8 cellular contexts compared by ENCODE assay signal in the genomic region with DNA sequence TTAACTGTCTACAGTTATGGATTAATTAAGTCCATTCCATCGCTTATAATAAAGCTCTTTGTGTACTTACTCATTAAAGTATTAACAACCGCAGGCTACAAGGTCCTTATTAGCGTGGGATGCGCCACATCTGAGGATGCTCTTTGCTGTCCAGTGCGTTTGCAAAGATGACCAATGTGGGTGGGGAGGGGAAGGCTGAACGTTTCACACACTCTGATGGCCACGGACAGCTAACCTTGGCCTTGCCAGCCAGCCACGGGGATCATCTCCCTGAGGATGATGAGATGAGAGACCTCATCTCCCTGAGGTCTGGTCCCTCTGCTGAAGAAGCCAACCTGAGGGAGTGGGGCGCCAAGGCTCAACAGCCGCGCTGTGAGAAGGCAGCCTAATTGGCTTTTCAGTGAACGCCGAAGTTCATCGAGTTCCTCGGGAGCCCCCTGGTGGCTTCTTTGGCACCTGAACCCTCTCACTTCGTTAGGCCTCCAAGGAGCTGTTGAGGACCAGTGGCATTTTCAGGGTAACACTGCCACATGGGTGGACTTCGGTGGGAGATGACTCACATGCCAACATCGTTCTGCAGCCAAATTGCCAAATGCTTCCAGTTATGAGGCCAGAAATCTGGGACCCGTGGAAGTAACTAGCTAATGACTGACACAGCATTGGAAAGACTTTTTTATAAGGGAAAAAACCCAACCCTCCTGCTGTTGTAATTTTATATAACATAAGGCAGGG.
A peak's percentile ranks its signal among the peaks of the same experiment; 100 is the strongest.
DNase-seq lines count a peak whose midpoint lies in the region; ATAC-seq and TF ChIP-seq lines count a peak whose summit lies in the region.

No MANE protein-coding gene starts in this region.

- CTCF ChIA-PET in HEK293 (lab: Yijun Ruan, JAX) = interaction anchor here (0.6 to 5.8 kb wide), 45 partner anchors 8 to 568 kb away, joined by 3 to 206 read pairs (median 4); no protein-coding TSS in a partner anchor

- no peaks in the 10 kb centered on the region for H3K4me1 Mint-ChIP-seq in T-helper 2 cell treated with Interferon-gamma antibody and Interleukin-4, amounts not matched to agents 5 μg/mL and 100 μg/mL, for 36 hours (ENCODE audit: low read depth)

- POLR2A ChIA-PET in HEK293 (lab: Yijun Ruan, JAX) = interaction anchor here (0.6 to 1.3 kb wide), 3 partner anchors 283 to 302 kb away, joined by 3 read pairs; no protein-coding TSS in a partner anchor

- TF ChIP-seq CTCF in HEK293 (tag by site-specific recombination; IDR thresholded peaks at IDR 0.05) = peak; percentile 91

- peaks cover 2% of the 10 kb centered on the region for H3K27me3 Mint-ChIP-seq in T-helper 2 cell treated with Interferon-gamma antibody and Interleukin-4, amounts not matched to agents 5 μg/mL and 100 μg/mL, for 36 hours (ENCODE audit: low read depth)

- no peak overlapping the region for H3K4me3 Mint-ChIP-seq in T-helper 2 cell treated with Interferon-gamma antibody and Interleukin-4, amounts not matched to agents 5 μg/mL and 100 μg/mL, for 36 hours

- peak; percentile 59 for DNase-seq in GDM1 (lab: John Stamatoyannopoulos, UW)
- peak; percentile 67 for DNase-seq in NCI-H1092 (lab: John Stamatoyannopoulos, UW)
- peak; percentile 62 for DNase-seq in T-helper 2 cell treated with Interferon-gamma antibody and Interleukin-4, amounts not matched to agents 5 μg/mL and 100 μg/mL, for 36 hours (ENCODE audit: low spot score)
- peak in 57 of 58 donors; percentile 6 to 92 (median 67) for DNase-seq in anterior cingulate cortex (lab: John Stamatoyannopoulos, UW)
- DNase-seq in hepatic stellate cell (ENCODE audit: low spot score) = peak; percentile 75
- peak; percentile 25 for DNase-seq in skeletal muscle cell (ENCODE audit: low read depth)

- H3K36me3 Mint-ChIP-seq in T-helper 2 cell treated with Interferon-gamma antibody and Interleukin-4, amounts not matched to agents 5 μg/mL and 100 μg/mL, for 36 hours (ENCODE audit: low read depth) = no peaks in the 10 kb centered on the region

- no peaks in the 10 kb centered on the region for H3K36me3 ChIP-seq in HEK293 (ENCODE audit: control insufficient read depth in 2 of 2, insufficient read depth in 1 of 2, low read length in 2 of 2)

- no peaks in the 10 kb centered on the region for H3K9me3 Mint-ChIP-seq in T-helper 2 cell treated with Interferon-gamma antibody and Interleukin-4, amounts not matched to agents 5 μg/mL and 100 μg/mL, for 36 hours

- no peak overlapping the region for H3K27ac ChIP-seq in HEK293 (ENCODE audit: extremely low read depth, low read depth, low read length)

- H3K4me3 ChIP-seq in HEK293 (ENCODE audit: low read depth, low read length) = no peak overlapping the region
- no peak overlapping the region for H3K4me3 ChIP-seq in skeletal muscle cell (ENCODE audit: low read depth, low read length)

- ATAC-seq in GM21390 (IDR thresholded peaks at IDR 0.05; ENCODE audit: unreplicated experiment) = no peak

- H3K9me3 ChIP-seq in HEK293 (ENCODE audit: control insufficient read depth, insufficient read depth, low read depth, low read length) = no peaks in the 10 kb centered on the region

- H3K4me1 ChIP-seq in HEK293 (ENCODE audit: control insufficient read depth, insufficient read depth, low read length) = peaks cover 9% of the 10 kb centered on the region

- no peak overlapping the region for H3K27ac Mint-ChIP-seq in T-helper 2 cell treated with Interferon-gamma antibody and Interleukin-4, amounts not matched to agents 5 μg/mL and 100 μg/mL, for 36 hours

TF ChIP-seq in HEK293, 187 proteins besides CTCF, POLR2A, EP300 and RAD21 (continues in another document):
- no peak for TF ChIP-seq ZNF623 (tag by site-specific recombination; IDR thresholded peaks at IDR 0.05)
- TF ChIP-seq ZNF48 (tag by site-specific recombination; IDR thresholded peaks at IDR 0.05) = no peak
- TF ChIP-seq ZNF670 (tag by site-specific recombination; IDR thresholded peaks at IDR 0.05; ENCODE audit: low read depth) = no peak
- TF ChIP-seq ZNF202 (tag by site-specific recombination; IDR thresholded peaks at IDR 0.05; ENCODE audit: borderline replicate concordance) = no peak
- peak; percentile 97 for TF ChIP-seq ZNF341 (tag by site-specific recombination; IDR thresholded peaks at IDR 0.05; ENCODE audit: low read depth)
- TF ChIP-seq, protein P1, sequence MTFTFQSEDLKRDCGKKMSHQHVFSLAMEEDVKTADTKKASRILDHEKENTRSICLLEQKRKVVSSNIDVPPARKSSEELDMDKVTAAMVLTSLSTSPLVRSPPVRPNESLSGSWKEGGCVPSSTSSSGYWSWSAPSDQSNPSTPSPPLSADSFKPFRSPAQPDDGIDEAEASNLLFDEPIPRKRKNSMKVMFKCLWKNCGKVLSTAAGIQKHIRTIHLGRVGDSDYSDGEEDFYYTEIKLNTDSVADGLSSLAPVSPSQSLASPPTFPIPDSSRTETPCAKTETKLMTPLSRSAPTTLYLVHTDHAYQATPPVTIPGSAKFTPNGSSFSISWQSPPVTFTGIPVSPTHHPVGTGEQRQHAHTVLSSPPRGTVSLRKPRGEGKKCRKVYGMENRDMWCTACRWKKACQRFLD (tag by site-specific recombination; IDR thresholded peaks at IDR 0.05) = no peak
- no peak for TF ChIP-seq ZNF548 (tag by site-specific recombination; IDR thresholded peaks at IDR 0.05)
- TF ChIP-seq SCRT2 (tag by site-specific recombination; IDR thresholded peaks at IDR 0.05) = peak; percentile 56; the same call in 1 of the 2 replicates
- no peak for TF ChIP-seq SETDB1 (IDR thresholded peaks at IDR 0.05; ENCODE audit: insufficient read length, low read length)
- TF ChIP-seq, protein P2, sequence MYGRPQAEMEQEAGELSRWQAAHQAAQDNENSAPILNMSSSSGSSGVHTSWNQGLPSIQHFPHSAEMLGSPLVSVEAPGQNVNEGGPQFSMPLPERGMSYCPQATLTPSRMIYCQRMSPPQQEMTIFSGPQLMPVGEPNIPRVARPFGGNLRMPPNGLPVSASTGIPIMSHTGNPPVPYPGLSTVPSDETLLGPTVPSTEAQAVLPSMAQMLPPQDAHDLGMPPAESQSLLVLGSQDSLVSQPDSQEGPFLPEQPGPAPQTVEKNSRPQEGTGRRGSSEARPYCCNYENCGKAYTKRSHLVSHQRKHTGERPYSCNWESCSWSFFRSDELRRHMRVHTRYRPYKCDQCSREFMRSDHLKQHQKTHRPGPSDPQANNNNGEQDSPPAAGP (tag by site-specific recombination; IDR thresholded peaks at IDR 0.05) = no peak
- TF ChIP-seq ZNF664 (tag by site-specific recombination; IDR thresholded peaks at IDR 0.05) = no peak
- TF ChIP-seq ZNF37A (tag by site-specific recombination; IDR thresholded peaks at IDR 0.05) = no peak
- TF ChIP-seq PRDM1 (tag by site-specific recombination; IDR thresholded peaks at IDR 0.05) = no peak
- no peak for TF ChIP-seq ZNF133 (tag by site-specific recombination; IDR thresholded peaks at IDR 0.05)
- TF ChIP-seq ZBTB17 (tag by site-specific recombination; IDR thresholded peaks at IDR 0.05) = peak; percentile 73
- no peak for TF ChIP-seq ZFP41 (tag by site-specific recombination; IDR thresholded peaks at IDR 0.05; ENCODE audit: borderline replicate concordance)
- TF ChIP-seq ZNF274 (IDR thresholded peaks at IDR 0.05; ENCODE audit: low read length) = no peak
- no peak for TF ChIP-seq ZNF274 (tag by site-specific recombination; IDR thresholded peaks at IDR 0.05; ENCODE audit: borderline replicate concordance)
- no peak for TF ChIP-seq ZNF24 (tag by site-specific recombination; IDR thresholded peaks at IDR 0.05)
- no peak for TF ChIP-seq ZNF184 (tag by site-specific recombination; IDR thresholded peaks at IDR 0.05)
- TF ChIP-seq ZNF239 (tag by site-specific recombination; IDR thresholded peaks at IDR 0.05) = no peak
- TF ChIP-seq, protein P3, sequence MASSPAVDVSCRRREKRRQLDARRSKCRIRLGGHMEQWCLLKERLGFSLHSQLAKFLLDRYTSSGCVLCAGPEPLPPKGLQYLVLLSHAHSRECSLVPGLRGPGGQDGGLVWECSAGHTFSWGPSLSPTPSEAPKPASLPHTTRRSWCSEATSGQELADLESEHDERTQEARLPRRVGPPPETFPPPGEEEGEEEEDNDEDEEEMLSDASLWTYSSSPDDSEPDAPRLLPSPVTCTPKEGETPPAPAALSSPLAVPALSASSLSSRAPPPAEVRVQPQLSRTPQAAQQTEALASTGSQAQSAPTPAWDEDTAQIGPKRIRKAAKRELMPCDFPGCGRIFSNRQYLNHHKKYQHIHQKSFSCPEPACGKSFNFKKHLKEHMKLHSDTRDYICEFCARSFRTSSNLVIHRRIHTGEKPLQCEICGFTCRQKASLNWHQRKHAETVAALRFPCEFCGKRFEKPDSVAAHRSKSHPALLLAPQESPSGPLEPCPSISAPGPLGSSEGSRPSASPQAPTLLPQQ (tag by site-specific recombination; IDR thresholded peaks at IDR 0.05) = 0 out of 2 replicates have a peak, but pooled peaks have one; percentile 20
- no peak for TF ChIP-seq MYNN (tag by site-specific recombination; IDR thresholded peaks at IDR 0.05; ENCODE audit: borderline replicate concordance)
- TF ChIP-seq RBAK (tag by site-specific recombination; IDR thresholded peaks at IDR 0.05) = no peak
- TF ChIP-seq, protein P4, sequence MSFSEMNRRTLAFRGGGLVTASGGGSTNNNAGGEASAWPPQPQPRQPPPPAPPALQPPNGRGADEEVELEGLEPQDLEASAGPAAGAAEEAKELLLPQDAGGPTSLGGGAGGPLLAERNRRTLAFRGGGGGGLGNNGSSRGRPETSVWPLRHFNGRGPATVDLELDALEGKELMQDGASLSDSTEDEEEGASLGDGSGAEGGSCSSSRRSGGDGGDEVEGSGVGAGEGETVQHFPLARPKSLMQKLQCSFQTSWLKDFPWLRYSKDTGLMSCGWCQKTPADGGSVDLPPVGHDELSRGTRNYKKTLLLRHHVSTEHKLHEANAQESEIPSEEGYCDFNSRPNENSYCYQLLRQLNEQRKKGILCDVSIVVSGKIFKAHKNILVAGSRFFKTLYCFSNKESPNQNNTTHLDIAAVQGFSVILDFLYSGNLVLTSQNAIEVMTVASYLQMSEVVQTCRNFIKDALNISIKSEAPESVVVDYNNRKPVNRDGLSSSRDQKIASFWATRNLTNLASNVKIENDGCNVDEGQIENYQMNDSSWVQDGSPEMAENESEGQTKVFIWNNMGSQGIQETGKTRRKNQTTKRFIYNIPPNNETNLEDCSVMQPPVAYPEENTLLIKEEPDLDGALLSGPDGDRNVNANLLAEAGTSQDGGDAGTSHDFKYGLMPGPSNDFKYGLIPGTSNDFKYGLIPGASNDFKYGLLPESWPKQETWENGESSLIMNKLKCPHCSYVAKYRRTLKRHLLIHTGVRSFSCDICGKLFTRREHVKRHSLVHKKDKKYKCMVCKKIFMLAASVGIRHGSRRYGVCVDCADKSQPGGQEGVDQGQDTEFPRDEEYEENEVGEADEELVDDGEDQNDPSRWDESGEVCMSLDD (tag by site-specific recombination; IDR thresholded peaks at IDR 0.05) = peak; percentile 65; the same call in 1 of the 2 replicates
- 0 out of 2 replicates have a peak, but pooled peaks have one; percentile 19 for TF ChIP-seq SP7 (tag by site-specific recombination; IDR thresholded peaks at IDR 0.05)
- peak; percentile 43; the same call in 1 of the 2 replicates for TF ChIP-seq ZNF335 (tag by site-specific recombination; conservative IDR thresholded peaks at IDR 0.05)

Comparison
In these comparisons a context has a peak if more than half of its experiments do, and no peak if none do; other contexts are left out.
1. DNase-seq: peak in every context shown above with its lines; median percentile 75 in hepatic stellate cell; 67 in NCI-H1092; 67 in anterior cingulate cortex; 62 in T-helper 2 cell treated with Interferon-gamma antibody and Interleukin-4, amounts not matched to agents 5 μg/mL and 100 μg/mL, for 36 hours; 59 in GDM1; 25 in skeletal muscle cell.